ENCODE assay signal across 30 cellular contexts in the genomic region with DNA sequence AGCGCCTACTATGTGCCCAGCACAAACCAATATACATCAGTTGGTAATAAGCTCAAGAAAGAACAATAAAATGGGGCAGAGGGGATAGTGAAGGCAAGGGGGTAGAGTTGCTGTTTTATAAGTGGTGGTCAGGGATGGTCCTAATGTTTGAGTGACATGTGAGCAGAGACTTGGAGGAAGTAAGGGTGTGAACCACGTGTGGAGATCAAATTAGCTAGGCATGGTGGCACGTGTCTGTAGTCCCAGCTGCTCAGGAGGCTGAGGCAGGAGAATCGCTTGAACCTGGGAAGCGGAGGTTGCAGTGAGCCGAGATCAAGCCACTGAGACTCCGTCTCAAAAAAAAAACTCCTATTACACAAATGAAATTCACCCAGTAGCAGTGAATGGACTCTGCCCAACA. TPM values are rescaled to one million over a fixed set of nuclear protein-coding genes. Genes with fewer than 3 reads are reported as not detected.
"Had no signal": no experiment of that assay in that cellular context is flagged by ENCODE, and none has a peak within 500 bp of the region (broad histone marks: within the 10 kb centered on the region; RNA-seq: fewer than 3 reads in every experiment).

No MANE protein-coding gene starts in this region.

- H3K4me3 Mint-ChIP-seq: effector memory CD8-positive, alpha-beta T cell; endodermal cell; mesothelial cell of epicardium had no signal

- H3K27me3 ChIP-seq: gastrocnemius medialis, heart right ventricle had no signal

- H3K9me3 ChIP-seq: esophagus squamous epithelium, gastrocnemius medialis, heart right ventricle, lower lobe of right lung, mucosa of descending colon had no signal

- H3K4me1 ChIP-seq: esophagus squamous epithelium, gastrocnemius medialis, lower lobe of right lung had no signal

- H3K9me3 Mint-ChIP-seq: effector memory CD8-positive, alpha-beta T cell; endodermal cell; mesothelial cell of epicardium had no signal

- DNase-seq: dermis blood vessel endothelial cell; dorsolateral prefrontal cortex; effector CD4-positive, alpha-beta T cell; effector memory CD8-positive, alpha-beta T cell; endodermal cell; erythroblast; esophagus squamous epithelium; foreskin fibroblast; foreskin melanocyte; gastrocnemius medialis; glutamatergic neuron; head of caudate nucleus; heart right ventricle; hippocampal formation; left colon; left ventricle myocardium superior; lower lobe of right lung; mesenchymal stem cell; mucosa of descending colon had no signal

- H3K36me3 Mint-ChIP-seq: mesothelial cell of epicardium had no signal

- H3K4me1 Mint-ChIP-seq: endodermal cell had no signal

- H3K27ac Mint-ChIP-seq: effector memory CD8-positive, alpha-beta T cell; endodermal cell; mesothelial cell of epicardium had no signal

- H3K4me3 ChIP-seq: coronary artery, dorsolateral prefrontal cortex, esophagus squamous epithelium, gastrocnemius medialis, heart right ventricle, lower lobe of right lung, mucosa of descending colon had no signal

- H3K27ac ChIP-seq: coronary artery, dorsolateral prefrontal cortex, epithelial cell of prostate, esophagus squamous epithelium, lower lobe of right lung had no signal

- H3K36me3 ChIP-seq: esophagus squamous epithelium, gastrocnemius medialis, heart right ventricle, lower lobe of right lung had no signal

- ATAC-seq: effector memory CD8-positive, alpha-beta T cell; esophagus mucosa; gastrocnemius medialis; left colon; left lobe of liver; lower lobe of right lung; mucosa of descending colon had no signal

- FAIRE-seq: colon, endometrium, islet of Langerhans had no signal

RNA-seq across cellular contexts. Expression of a gene that starts 56.5 kb away (rescaled TPM):
- total RNA-seq: dermis blood vessel endothelial cell, glomerular endothelial cell, left lobe of liver, left ventricle myocardium superior, lung microvascular endothelial cell had no signal
- polyA plus RNA-seq: keratinocyte had no signal
